Comparison of ENCODE assay signal across 28 cellular contexts in genomic region chr12:59665692-59666091, GRCh38.
"Had no signal": no experiment of that assay in that cellular context is flagged by ENCODE, and none has a peak within 500 bp of the region (broad histone marks: within the 10 kb centered on the region; RNA-seq: fewer than 3 reads in every experiment).

No MANE protein-coding gene starts in this region.

- H3K4me1 ChIP-seq: lower lobe of right lung, prostate gland, suprapubic skin, upper lobe of right lung, uterus had no signal

- H3K36me3 ChIP-seq: lower lobe of right lung, pancreas, prostate gland, right lobe of liver, suprapubic skin, thoracic aorta, tibial artery, upper lobe of right lung, uterus had no signal

- H3K4me3 ChIP-seq: lower lobe of right lung, pancreas, prostate gland, right lobe of liver, stomach, suprapubic skin, thoracic aorta, tibial artery, upper lobe of right lung, uterus had no signal

- H3K27ac ChIP-seq: lower lobe of right lung, pancreas, prostate gland, right lobe of liver, stomach, suprapubic skin, thoracic aorta, tibial artery, upper lobe of right lung, uterus had no signal

- ATAC-seq: left colon; lower lobe of right lung; naive thymus-derived CD8-positive, alpha-beta T cell; pancreas; stimulated activated naive B cell treated with anti-CD40 and anti-IgM and Interleukin-4, amounts not matched to agents 10 μg/mL and 1 μg/mL and 100 μg/mL, for 72 hours; stimulated activated naive CD8-positive, alpha-beta T cell treated with anti-CD3 and anti-CD28 coated beads, Interleukin-15, Interleukin-2, amounts not matched to agents 100 U/mL and 50 U/mL, for 24 hours; upper lobe of right lung had no signal

- FAIRE-seq: keratinocyte had no signal

- H3K9me3 ChIP-seq: pancreas, prostate gland, right lobe of liver, suprapubic skin, thoracic aorta, tibial artery, upper lobe of right lung, uterus had no signal

- DNase-seq: glutamatergic neuron; hippocampal formation; kidney glomerular epithelial cell; left colon; lower lobe of right lung; mammary epithelial cell; mesenchymal stem cell; naive thymus-derived CD8-positive, alpha-beta T cell; nucleus accumbens; pancreas; posterior cingulate gyrus; retina; right lobe of liver; stimulated activated CD4-positive, alpha-beta T cell treated with anti-CD3 and anti-CD28 coated beads, Interleukin-12 subunit alpha, Interleukin-12 subunit beta, amount 100 ng/mL, for 4 hours; stimulated activated CD4-positive, alpha-beta T cell treated with anti-CD3 and anti-CD28 coated beads, Interleukin-15, amount 100 ng/mL, for 24 hours; stimulated activated CD4-positive, alpha-beta T cell treated with anti-CD3 and anti-CD28 coated beads, Interleukin-2, amount 100 ng/mL, for 24 hours; stimulated activated CD4-positive, alpha-beta T cell treated with anti-CD3 and anti-CD28 coated beads, Interleukin-4, amount 100 ng/mL, for 1 hour; stimulated activated naive B cell treated with anti-CD40 and anti-IgM and Interleukin-4, amounts not matched to agents 10 μg/mL and 1 μg/mL and 100 μg/mL, for 72 hours; stimulated activated naive CD8-positive, alpha-beta T cell treated with anti-CD3 and anti-CD28 coated beads, Interleukin-15, Interleukin-2, amounts not matched to agents 100 U/mL and 50 U/mL, for 24 hours; stomach; tibial artery; trophoblast cell; upper lobe of right lung; uterus had no signal

- H3K27me3 ChIP-seq: pancreas, right lobe of liver, stomach, suprapubic skin, tibial artery, upper lobe of right lung, uterus had no signal
